18 cellular contexts compared by ENCODE assay signal in the genomic region with DNA sequence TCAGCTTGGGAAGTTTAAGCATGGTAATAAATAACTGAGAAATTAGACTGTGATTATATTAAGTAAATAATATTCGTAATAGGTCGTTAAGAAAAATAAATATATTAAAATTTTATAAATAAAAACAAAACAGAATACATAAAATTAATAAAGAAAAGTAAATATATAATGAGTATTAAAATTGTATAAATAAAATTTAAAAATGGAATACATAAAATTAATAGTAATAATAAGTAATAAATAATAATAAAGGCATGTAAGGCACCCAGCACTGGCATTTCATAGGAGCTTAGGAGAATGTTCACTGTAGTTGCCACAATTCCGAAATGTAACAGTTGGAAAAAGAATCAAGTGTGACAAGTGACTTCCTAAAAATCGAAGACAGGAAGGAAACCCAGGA. TPM values are rescaled to one million over a fixed set of nuclear protein-coding genes. Genes with fewer than 3 reads are reported as not detected.
A peak's percentile ranks its signal among the peaks of the same experiment; 100 is the strongest.
DNase-seq lines count a peak whose midpoint lies in the region; ATAC-seq, FAIRE-seq and TF ChIP-seq lines count a peak whose summit lies in the region.
"Had no signal": no experiment of that assay in that cellular context is flagged by ENCODE, and none has a peak within 500 bp of the region (broad histone marks: within the 10 kb centered on the region; RNA-seq: fewer than 3 reads in every experiment).

No MANE protein-coding gene starts in this region.

- no peak for TF ChIP-seq POLR2A in stomach (IDR thresholded peaks at IDR 0.05)

- no peak for ATAC-seq in HG02938 (IDR thresholded peaks at IDR 0.05; ENCODE audit: unreplicated experiment)
- ATAC-seq in HG03565 (IDR thresholded peaks at IDR 0.05; ENCODE audit: unreplicated experiment), result no peak
- ATAC-seq: stimulated activated naive B cell treated with anti-CD40 and anti-IgM and Interleukin-4, amounts not matched to agents 10 μg/mL and 1 μg/mL and 100 μg/mL, for 72 hours had no signal

- H3K36me3 ChIP-seq in kidney (ENCODE audit: control insufficient read depth in 1 of 2, insufficient read depth in 2 of 2, low read length in 2 of 2) (peaks cover under 1% of the 10 kb centered on the region in 2 donors), stomach (peaks cover 0 to 1% (median 0%) of the 10 kb centered on the region in 4 donors)
- H3K36me3 ChIP-seq: heart right ventricle had no signal

- H3K9me3 ChIP-seq in kidney (ENCODE audit: control insufficient read depth in 1 of 2, low read length in 2 of 2) (no peaks in the 10 kb centered on the region), stomach (no peaks in the 10 kb centered on the region)
- H3K9me3 ChIP-seq: esophagus squamous epithelium, heart right ventricle had no signal

- intact Hi-C loops in kidney (cut with DNase I) (no loop called here), stomach (cut with DNase I; ENCODE audit: low total_unique reads) (no loop called here)

- FAIRE-seq in G401.6 (lab: Jason Lieb, UNC), result peak; percentile 96
- FAIRE-seq in kidney (lab: Jason Lieb, UNC), result peak; percentile 91

- WGBS in stomach, 5 donors, result 18 to 43% (median 29%) methylated on average over 4 of the region's 4 CpGs

- peak overlapping the region; percentile 96 to 97 for H3K27ac ChIP-seq in kidney (ENCODE audit: low read depth in 2 of 2, low read length in 2 of 2)
- H3K27ac ChIP-seq in stomach, result peak overlapping the region; percentile 69 to 95 (median 89)
- no peak overlapping the region for H3K27ac ChIP-seq in substantia nigra (ENCODE audit: low read depth, low read length, poor library complexity, severe bottlenecking)
- H3K27ac ChIP-seq: GM23248, parathyroid adenoma had no signal

- peak overlapping the region; percentile 28 to 87 for H3K9ac ChIP-seq in kidney (ENCODE audit: low read length in 2 of 2)
- H3K9ac ChIP-seq: GM23248, parathyroid adenoma had no signal

- H3K27me3 ChIP-seq in stomach, result no peaks in the 10 kb centered on the region
- H3K27me3 ChIP-seq: esophagus squamous epithelium, heart right ventricle had no signal

- H3K4me3 ChIP-seq in WI38 (ENCODE audit: low read depth, low read length) (peak overlapping the region; percentile 53; the same call in 1 of the 2 replicates), kidney (ENCODE audit: low read length in 2 of 2) (peak overlapping the region; percentile 35 to 37), stomach (no peak overlapping the region)
- H3K4me3 ChIP-seq: esophagus squamous epithelium, GM23248, heart right ventricle had no signal

- TF ChIP-seq CTCF in WI38 (IDR thresholded peaks at IDR 0.05; ENCODE audit: low read depth, low read length) (no peak), kidney (IDR thresholded peaks at IDR 0.05; ENCODE audit: borderline replicate concordance, extremely low read depth, insufficient read depth) (no peak), stomach (IDR thresholded peaks at IDR 0.05) (no peak)

- TF ChIP-seq EP300 in stomach (IDR thresholded peaks at IDR 0.05), result no peak

- peaks cover 63 to 71% of the 10 kb centered on the region in 2 donors for H3K4me1 ChIP-seq in kidney (ENCODE audit: control insufficient read depth in 1 of 2, insufficient read depth in 1 of 2, low read depth in 1 of 2, low read length in 2 of 2)
- H3K4me1 ChIP-seq in stomach, result peaks cover 58 to 100% (median 84%) of the 10 kb centered on the region in 4 donors
- H3K4me1 ChIP-seq: parathyroid adenoma had no signal

- DNase-seq in kidney, result no peak
- DNase-seq in stomach, result no peak
- DNase-seq in substantia nigra (lab: John Stamatoyannopoulos, UW), result no peak
- no peak for DNase-seq in NCI-H187 treated with DMSO at 0.1 percent for 48 hours (lab: John Stamatoyannopoulos, UW)
- DNase-seq: activated CD4-positive, alpha-beta T cell treated with anti-CD3 and anti-CD28 coated beads, Interleukin-2, amount 10 ng/mL, durations not matched to agents 7 days and 5 days; activated naive CD4-positive, alpha-beta T cell treated with anti-CD3 and anti-CD28 coated beads, Interleukin-2, amount 10 ng/mL, durations not matched to agents 7 days and 5 days; esophagus squamous epithelium; heart right ventricle; islet precursor cell; NCI-H1436; NCI-H446; stimulated activated naive B cell treated with anti-CD40 and anti-IgM and Interleukin-4, amounts not matched to agents 10 μg/mL and 1 μg/mL and 100 μg/mL, for 72 hours had no signal

RNA-seq across cellular contexts. Expression of gene FHAD1, which starts 45.8 kb away (rescaled TPM):
- total RNA-seq in kidney (4.2 TPM), stomach (1 to 10 TPM in 2 of 5 donors, under 1 TPM in 1, not detected in 2; 0.45 to 5.1 (median 2.9) TPM)
- polyA plus RNA-seq in kidney (ENCODE audit: insufficient read depth, low read depth, low replicate concordance) (0.84 TPM), stomach (1 to 10 TPM in 2 of 3 donors, under 1 TPM in 1; 0.38 to 1.7 (median 1.1) TPM)
- total RNA-seq: activated CD4-positive, alpha-beta T cell treated with anti-CD3 and anti-CD28 coated beads, Interleukin-2, amount 10 ng/mL, durations not matched to agents 7 days and 5 days; GM23248 had no signal

RNA-seq across cellular contexts. Expression of gene TMEM51, which starts 47.7 kb away (rescaled TPM):
- total RNA-seq in kidney (48.4 TPM), stomach (10 to 100 TPM in 4 of 5 donors, 1 to 10 TPM in 1; 1.2 to 32.2 (median 13.8) TPM)
- polyA plus RNA-seq in kidney (ENCODE audit: insufficient read depth, low read depth, low replicate concordance) (38.1 TPM), stomach (10 to 100 TPM; 13.6 to 18.2 (median 17.2) TPM)
- total RNA-seq: activated CD4-positive, alpha-beta T cell treated with anti-CD3 and anti-CD28 coated beads, Interleukin-2, amount 10 ng/mL, durations not matched to agents 7 days and 5 days had no signal

Comparison
In these comparisons a context has a peak if more than half of its experiments do, and no peak if none do; other contexts are left out.
1. H3K4me3 ChIP-seq: peak in WI38 (single experiment) and kidney (2 of 2); none in stomach (0 of 4).